Comparison of ENCODE assay signal across 16 cellular contexts in the genomic region with DNA sequence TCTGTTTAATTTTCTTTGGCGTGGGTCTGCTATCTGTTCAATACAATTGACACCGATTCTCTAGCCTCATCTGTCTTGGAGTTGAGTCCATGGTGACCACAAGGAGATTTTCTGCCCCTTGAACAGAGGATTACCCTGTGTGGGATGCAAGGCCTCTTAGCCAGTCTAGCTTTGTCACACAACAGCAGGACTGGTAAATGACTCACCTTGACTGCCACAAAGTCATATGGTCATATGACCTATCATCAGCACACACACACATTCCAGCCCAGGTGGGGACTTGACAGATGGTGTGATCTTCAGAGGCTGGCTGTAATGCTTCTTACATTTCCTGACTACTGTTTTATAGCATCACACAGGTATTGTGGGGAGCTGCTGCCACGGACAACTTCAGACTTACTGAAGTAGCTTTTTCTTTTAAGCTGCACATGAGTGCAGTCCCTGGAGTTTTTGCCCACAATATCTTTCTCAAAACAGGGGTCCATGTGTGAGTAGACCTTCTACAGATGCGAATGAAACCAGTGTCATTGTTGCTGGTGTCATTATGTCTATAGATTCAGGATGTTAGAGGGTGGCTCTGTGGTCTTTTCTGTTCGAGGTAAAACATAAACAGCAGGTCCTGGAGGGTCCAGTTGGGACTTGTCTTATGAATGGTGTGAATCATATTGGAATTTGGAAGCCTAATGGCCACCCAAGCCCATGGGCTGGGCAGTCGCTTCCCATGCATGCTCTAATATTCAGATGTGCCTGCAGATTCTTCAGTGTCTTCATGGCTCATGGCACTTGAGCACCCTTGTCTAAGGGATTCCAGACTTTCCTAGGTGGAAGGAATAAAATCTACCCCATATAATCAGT. TPM values are rescaled to one million over a fixed set of nuclear protein-coding genes. Genes with fewer than 3 reads are reported as not detected.
DNase-seq lines count a peak whose midpoint lies in the region; ATAC-seq, FAIRE-seq and TF ChIP-seq lines count a peak whose summit lies in the region.
"Had no signal": no experiment of that assay in that cellular context is flagged by ENCODE, and none has a peak within 500 bp of the region (broad histone marks: within the 10 kb centered on the region; RNA-seq: fewer than 3 reads in every experiment).

No MANE protein-coding gene starts in this region.

- peaks cover 21% of the 10 kb centered on the region for H3K4me1 ChIP-seq in Loucy (ENCODE audit: insufficient read depth, low read length, poor library complexity, severe bottlenecking)
- no peaks in the 10 kb centered on the region for H3K4me1 ChIP-seq in endothelial cell of umbilical vein (ENCODE audit: control insufficient read depth, extremely low read depth, insufficient read depth, low read length)
- H3K4me1 ChIP-seq: colonic mucosa had no signal

- H2AFZ ChIP-seq in Loucy (ENCODE audit: low read length) = no peak overlapping the region
- H2AFZ ChIP-seq in endothelial cell of umbilical vein (ENCODE audit: low read depth, low read length) = no peak overlapping the region

- H3K9me1 ChIP-seq in endothelial cell of umbilical vein (replicated peaks; ENCODE audit: control insufficient read depth, extremely low read depth, insufficient read depth, low read length) = no peaks in the 10 kb centered on the region

- intact Hi-C loops in endothelial cell of umbilical vein (cut with micrococcal nuclease) = no loop called here

- TF ChIP-seq CTCF in Loucy (conservative IDR thresholded peaks at IDR 0.05; ENCODE audit: low read length) (no peak), endothelial cell of umbilical vein (IDR thresholded peaks at IDR 0.05; ENCODE audit: extremely low read depth in 1 of 2, insufficient read depth in 1 of 2, low read depth in 1 of 2, low read length in 2 of 2) (no peak)

- no peak overlapping the region for H3K4me3 Mint-ChIP-seq in activated T-cell treated with anti-CD3 and anti-CD28 coated beads, Interleukin-2, amount 50 U/mL, for 4 hours
- H3K4me3 Mint-ChIP-seq in stimulated activated memory B cell treated with anti-CD40 and anti-IgM and Interleukin-4, amounts not matched to agents 10 μg/mL and 1 μg/mL and 100 μg/mL, for 72 hours = no peak overlapping the region
- H3K4me3 Mint-ChIP-seq: stimulated activated naive CD8-positive, alpha-beta T cell treated with anti-CD3 and anti-CD28 coated beads, Interleukin-15, Interleukin-2, amounts not matched to agents 100 ng/mL and 50 ng/mL, for 24 hours had no signal

- TF ChIP-seq POLR2A in endothelial cell of umbilical vein (IDR thresholded peaks at IDR 0.05; ENCODE audit: low read depth, low read length) = no peak

- H3K9ac ChIP-seq in Loucy (ENCODE audit: low read depth, low read length, poor library complexity, severe bottlenecking) = no peak overlapping the region
- no peak overlapping the region for H3K9ac ChIP-seq in endothelial cell of umbilical vein (replicated peaks; ENCODE audit: extremely low read depth, insufficient read depth, low read length)

- H3K9me3 ChIP-seq in Loucy (ENCODE audit: insufficient read depth, low read depth, low read length) (no peaks in the 10 kb centered on the region), endothelial cell of umbilical vein (replicated peaks; ENCODE audit: control insufficient read depth, insufficient read depth, low read length) (no peaks in the 10 kb centered on the region)
- H3K9me3 ChIP-seq: colonic mucosa had no signal

- POLR2A ChIA-PET in endothelial cell of umbilical vein (lab: Charles Lee) = no interaction called here

- H3K9me2 ChIP-seq in Loucy (replicated peaks; ENCODE audit: low read depth, low read length) = no peaks in the 10 kb centered on the region

- H3K27me3 ChIP-seq in Loucy (ENCODE audit: insufficient read depth, low read length, poor library complexity, severe bottlenecking) (no peaks in the 10 kb centered on the region), endothelial cell of umbilical vein (ENCODE audit: control insufficient read depth in 2 of 2, insufficient read depth in 2 of 2, low read length in 2 of 2) (peaks cover 23 to 60% of the 10 kb centered on the region in 2 experiments)
- H3K27me3 ChIP-seq: colonic mucosa had no signal

- no peak overlapping the region for H3K27ac ChIP-seq in endothelial cell of umbilical vein (ENCODE audit: insufficient read depth, low read depth, low read length)
- H3K27ac ChIP-seq: colonic mucosa had no signal

- DNase-seq in activated T-cell treated with anti-CD3 and anti-CD28 coated beads, Interleukin-2, amount 50 U/mL, for 4 hours = no peak
- DNase-seq in activated T-cell treated with anti-CD3 and anti-CD28 coated beads, Interleukin-2, amount 50 U/mL, for 1 hour = no peak
- DNase-seq in endothelial cell of umbilical vein (ENCODE audit: low read depth, low spot score) = no peak
- DNase-seq in amniotic stem cell (lab: John Stamatoyannopoulos, UW) = no peak
- DNase-seq: colonic mucosa; H7; NCI-H1105; NCI-H345; Right ventricle myocardium superior; stimulated activated CD4-positive, alpha-beta T cell treated with anti-CD3 and anti-CD28 coated beads, Interleukin-4, amount 100 ng/mL, for 24 hours; T1000 had no signal

- H3K36me3 ChIP-seq in Loucy (ENCODE audit: insufficient read depth, low read length) (no peaks in the 10 kb centered on the region), endothelial cell of umbilical vein (ENCODE audit: control insufficient read depth in 2 of 2, extremely low read depth in 1 of 2, insufficient read depth in 2 of 2, low read length in 2 of 2) (no peaks in the 10 kb centered on the region)
- H3K36me3 ChIP-seq: colonic mucosa had no signal

- H3K4me3 ChIP-seq in Loucy (ENCODE audit: low read length, poor library complexity, severe bottlenecking) (no peak overlapping the region), endothelial cell of umbilical vein (replicated peaks in 1 of 3; ENCODE audit: insufficient read depth in 1 of 3, low read depth in 1 of 3, low read length in 3 of 3) (no peak overlapping the region)
- H3K4me3 ChIP-seq: colonic mucosa had no signal

- H3K4me2 ChIP-seq in Loucy (ENCODE audit: low read depth, low read length, poor library complexity, severe bottlenecking) = peak overlapping the region; percentile 12
- no peak overlapping the region for H3K4me2 ChIP-seq in endothelial cell of umbilical vein (ENCODE audit: insufficient read depth, low read length)

- CTCF ChIA-PET in endothelial cell of umbilical vein (lab: Charles Lee) = no interaction called here

- ATAC-seq in activated T-cell treated with anti-CD3 and anti-CD28 coated beads, Interleukin-2, amount 50 U/mL, for 4 hours = peak; percentile 62 to 69
- ATAC-seq in stimulated activated memory B cell treated with anti-CD40 and anti-IgM and Interleukin-4, amounts not matched to agents 10 μg/mL and 1 μg/mL and 100 μg/mL, for 72 hours = peak; percentile 47
- ATAC-seq in GM21528 (IDR thresholded peaks at IDR 0.05; ENCODE audit: low FRiP score, unreplicated experiment) (no peak), GM21515 (IDR thresholded peaks at IDR 0.05; ENCODE audit: unreplicated experiment) (no peak)

- no peak overlapping the region for H3K27ac Mint-ChIP-seq in stimulated activated memory B cell treated with anti-CD40 and anti-IgM and Interleukin-4, amounts not matched to agents 10 μg/mL and 1 μg/mL and 100 μg/mL, for 72 hours
- H3K27ac Mint-ChIP-seq: stimulated activated naive CD8-positive, alpha-beta T cell treated with anti-CD3 and anti-CD28 coated beads, Interleukin-15, Interleukin-2, amounts not matched to agents 100 ng/mL and 50 ng/mL, for 24 hours had no signal

- H3K36me3 Mint-ChIP-seq in activated T-cell treated with anti-CD3 and anti-CD28 coated beads, Interleukin-2, amount 50 U/mL, for 4 hours (ENCODE audit: insufficient read depth) = no peaks in the 10 kb centered on the region
- no peaks in the 10 kb centered on the region for H3K36me3 Mint-ChIP-seq in stimulated activated memory B cell treated with anti-CD40 and anti-IgM and Interleukin-4, amounts not matched to agents 10 μg/mL and 1 μg/mL and 100 μg/mL, for 72 hours

- H3K9me3 Mint-ChIP-seq in activated T-cell treated with anti-CD3 and anti-CD28 coated beads, Interleukin-2, amount 50 U/mL, for 4 hours = no peaks in the 10 kb centered on the region
- H3K9me3 Mint-ChIP-seq in stimulated activated memory B cell treated with anti-CD40 and anti-IgM and Interleukin-4, amounts not matched to agents 10 μg/mL and 1 μg/mL and 100 μg/mL, for 72 hours = no peaks in the 10 kb centered on the region
- H3K9me3 Mint-ChIP-seq: stimulated activated naive CD8-positive, alpha-beta T cell treated with anti-CD3 and anti-CD28 coated beads, Interleukin-15, Interleukin-2, amounts not matched to agents 100 ng/mL and 50 ng/mL, for 24 hours had no signal

- no peaks in the 10 kb centered on the region for H3K4me1 Mint-ChIP-seq in activated T-cell treated with anti-CD3 and anti-CD28 coated beads, Interleukin-2, amount 50 U/mL, for 4 hours (ENCODE audit: low read depth)
- H3K4me1 Mint-ChIP-seq in stimulated activated memory B cell treated with anti-CD40 and anti-IgM and Interleukin-4, amounts not matched to agents 10 μg/mL and 1 μg/mL and 100 μg/mL, for 72 hours = no peaks in the 10 kb centered on the region

- no peaks in the 10 kb centered on the region for H3F3A ChIP-seq in Loucy (ENCODE audit: low read depth)

- H4K20me1 ChIP-seq in Loucy (ENCODE audit: insufficient read depth, low read length, poor library complexity, severe bottlenecking) (no peaks in the 10 kb centered on the region), endothelial cell of umbilical vein (replicated peaks; ENCODE audit: control insufficient read depth, extremely low read depth, insufficient read depth, low read length) (no peaks in the 10 kb centered on the region)

- H3K79me2 ChIP-seq in Loucy (ENCODE audit: insufficient read depth, low read length) = no peaks in the 10 kb centered on the region
- no peaks in the 10 kb centered on the region for H3K79me2 ChIP-seq in endothelial cell of umbilical vein (ENCODE audit: control insufficient read depth, insufficient read depth, low read length)

- BruUV-seq in endothelial cell of umbilical vein (replicated peaks; lab: Mats Ljungman, UMichigan) = no TSS peak

- dilution Hi-C loops in endothelial cell of umbilical vein (cut with MboI; ENCODE audit: extremely low pct_ligation_motif_present, low sequenced_read_pairs) = no loop called here

- peaks cover 44% of the 10 kb centered on the region for H3K27me3 Mint-ChIP-seq in activated T-cell treated with anti-CD3 and anti-CD28 coated beads, Interleukin-2, amount 50 U/mL, for 4 hours (ENCODE audit: low read depth)
- H3K27me3 Mint-ChIP-seq in stimulated activated memory B cell treated with anti-CD40 and anti-IgM and Interleukin-4, amounts not matched to agents 10 μg/mL and 1 μg/mL and 100 μg/mL, for 72 hours = peaks cover 84% of the 10 kb centered on the region

- FAIRE-seq in endothelial cell of umbilical vein (lab: Jason Lieb, UNC) = no peak

RNA-seq across cellular contexts. Expression of a gene that starts 18.6 kb away (rescaled TPM):
- total RNA-seq in activated T-cell treated with anti-CD3 and anti-CD28 coated beads, Interleukin-2, amount 50 U/mL, for 4 hours = under 1 TPM; 0.24 to 0.32 (median 0.30) TPM
- total RNA-seq in endothelial cell of umbilical vein = not detected in 2 replicates
- polyA plus RNA-seq in endothelial cell of umbilical vein = 0.03 TPM in 1 of 2 replicates, not detected in the other
- not detected in 2 replicates for polyA plus RNA-seq in endothelial cell of umbilical vein (2011; cell fraction: cytosol; rRNA removed)
- 0.05 TPM in 1 of 2 replicates, not detected in the other for polyA plus RNA-seq in endothelial cell of umbilical vein (2011; cell fraction: nucleus; rRNA removed)
- polyA plus RNA-seq in endothelial cell of umbilical vein (2012) = not detected in 2 replicates
- polyA minus RNA-seq in endothelial cell of umbilical vein = not detected in 2 replicates
- not detected for polyA minus RNA-seq in endothelial cell of umbilical vein (2011; cell fraction: cytosol; rRNA and poly(A)+ RNA removed)
- not detected in 2 replicates for polyA minus RNA-seq in endothelial cell of umbilical vein (2011; cell fraction: nucleus; rRNA and poly(A)+ RNA removed)
- total RNA-seq: Right ventricle myocardium superior had no signal

RNA-seq across cellular contexts. Expression of a gene that starts 35.9 kb away (rescaled TPM):
- 10 to 100 TPM in 2 of 3 donors, 1 to 10 TPM in 1; 9.5 to 15.7 (median 15.4) TPM for total RNA-seq in activated T-cell treated with anti-CD3 and anti-CD28 coated beads, Interleukin-2, amount 50 U/mL, for 4 hours
- total RNA-seq in endothelial cell of umbilical vein = 54.1 and 66.4 TPM in 2 replicates
- 11.5 and 16.1 TPM in 2 replicates for polyA plus RNA-seq in endothelial cell of umbilical vein
- polyA plus RNA-seq in endothelial cell of umbilical vein (2011; cell fraction: cytosol; rRNA removed) = 23.0 and 25.5 TPM in 2 replicates
- 40.5 and 58.0 TPM in 2 replicates for polyA plus RNA-seq in endothelial cell of umbilical vein (2011; cell fraction: nucleus; rRNA removed)
- polyA plus RNA-seq in endothelial cell of umbilical vein (2012) = 14.9 and 39.5 TPM in 2 replicates
- polyA minus RNA-seq in endothelial cell of umbilical vein = 28.0 and 35.8 TPM in 2 replicates
- 29.7 TPM for polyA minus RNA-seq in endothelial cell of umbilical vein (2011; cell fraction: cytosol; rRNA and poly(A)+ RNA removed)
- polyA minus RNA-seq in endothelial cell of umbilical vein (2011; cell fraction: nucleus; rRNA and poly(A)+ RNA removed) = 42.0 and 61.6 TPM in 2 replicates

Comparison
In these comparisons a context has a peak if more than half of its experiments do, and no peak if none do; other contexts are left out.
1. ATAC-seq: peak in activated T-cell treated with anti-CD3 and anti-CD28 coated beads, Interleukin-2, amount 50 U/mL, for 4 hours (2 of 2) and stimulated activated memory B cell treated with anti-CD40 and anti-IgM and Interleukin-4, amounts not matched to agents 10 μg/mL and 1 μg/mL and 100 μg/mL, for 72 hours (single experiment); none in GM21528 (single experiment) and GM21515 (single experiment).